In genomic region chr17:81345211-81346089, GRCh38 we compare ENCODE assay signal across 1 cellular context.
TF ChIP-seq lines count a peak whose summit lies in the region.

No MANE protein-coding gene starts in this region.

TF ChIP-seq in GM12878, 131 proteins besides CTCF, POLR2A, EP300 and RAD21 (continued from another document):
- TF ChIP-seq ZNF592 (IDR thresholded peaks at IDR 0.05) (no peak), ZBTB33 (IDR thresholded peaks at IDR 0.05) (no peak), RUNX3 (IDR thresholded peaks at IDR 0.05; ENCODE audit: low read length) (0 out of 2 replicates have a peak, but pooled peaks have one; percentile 2), NR2F1 (conservative IDR thresholded peaks at IDR 0.05) (peak; percentile 47; the same call in 1 of the 2 replicates), BACH1 (IDR thresholded peaks at IDR 0.05; ENCODE audit: borderline replicate concordance) (peak; percentile 63; the same call in 1 of the 2 replicates), IKZF2 (IDR thresholded peaks at IDR 0.05) (peak; percentile 64 to 76), CBFB (IDR thresholded peaks at IDR 0.05; ENCODE audit: low read depth) (0 out of 2 replicates have a peak, but pooled peaks have one; percentile 24), SIN3A (IDR thresholded peaks at IDR 0.05; ENCODE audit: low read depth, low read length) (0 out of 2 replicates have a peak, but pooled peaks have one; percentile 21), POLR2AphosphoS2 (IDR thresholded peaks at IDR 0.05; ENCODE audit: low read depth, low read length) (peak; percentile 53; the same call in 1 of the 2 replicates), CREM (IDR thresholded peaks at IDR 0.05; ENCODE audit: low read depth) (no peak), GATAD2B (conservative IDR thresholded peaks at IDR 0.05; ENCODE audit: low read depth) (peak; percentile 89), IKZF1 (conservative IDR thresholded peaks at IDR 0.05) (peak; percentile 97), ATF2 (IDR thresholded peaks at IDR 0.05; ENCODE audit: low read length) (no peak), JUND (IDR thresholded peaks at IDR 0.05; ENCODE audit: low read depth, low read length) (no peak), EED (IDR thresholded peaks at IDR 0.05; ENCODE audit: low read depth) (peak; percentile 32; the same call in 1 of the 2 replicates), NKRF (conservative IDR thresholded peaks at IDR 0.05) (peak; percentile 68), ZNF687 (IDR thresholded peaks at IDR 0.05) (peak; percentile 63; the same call in 1 of the 2 replicates), LARP7 (IDR thresholded peaks at IDR 0.05) (peak; percentile 74), USF1 (IDR thresholded peaks at IDR 0.05; ENCODE audit: borderline replicate concordance, extremely low read length, insufficient read depth, low read depth, low read length) (no peak), MXI1 (IDR thresholded peaks at IDR 0.05; ENCODE audit: low read depth, low read length) (peak; percentile 20; the same call in 1 of the 2 replicates), DPF2 (IDR thresholded peaks at IDR 0.05) (peak; percentile 75)
